In the genomic region with DNA sequence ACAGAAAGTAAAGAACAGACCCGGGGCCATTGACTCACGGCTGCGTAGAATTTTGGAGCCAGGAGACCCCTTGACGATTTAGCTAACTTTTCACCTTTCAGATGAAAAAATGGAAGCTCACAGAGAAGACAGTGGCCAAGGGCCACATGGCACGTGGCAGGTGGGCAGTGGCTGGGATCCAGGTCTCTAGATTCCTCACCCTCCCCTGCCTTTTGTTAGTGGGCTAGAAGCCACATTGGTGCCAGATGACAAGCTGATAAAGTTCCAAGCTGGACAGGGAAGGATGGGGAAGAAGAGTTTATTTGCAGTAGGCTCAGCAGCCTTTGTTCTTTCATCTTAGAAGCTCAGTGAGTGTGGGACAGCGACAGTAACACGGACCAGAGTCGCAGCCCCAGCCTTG, we compare ENCODE assay signal across 5 cellular contexts.
"Had no signal": no experiment of that assay in that cellular context is flagged by ENCODE, and none has a peak within 500 bp of the region (broad histone marks: within the 10 kb centered on the region; RNA-seq: fewer than 3 reads in every experiment).

No MANE protein-coding gene starts in this region.

- H3K4me3 ChIP-seq: K562 had no signal

- DNase-seq: IMR-90, KBM-7, KG1 had no signal

- ATAC-seq: HepG2, K562 had no signal
